ENCODE assay signal across 8 cellular contexts in the genomic region with DNA sequence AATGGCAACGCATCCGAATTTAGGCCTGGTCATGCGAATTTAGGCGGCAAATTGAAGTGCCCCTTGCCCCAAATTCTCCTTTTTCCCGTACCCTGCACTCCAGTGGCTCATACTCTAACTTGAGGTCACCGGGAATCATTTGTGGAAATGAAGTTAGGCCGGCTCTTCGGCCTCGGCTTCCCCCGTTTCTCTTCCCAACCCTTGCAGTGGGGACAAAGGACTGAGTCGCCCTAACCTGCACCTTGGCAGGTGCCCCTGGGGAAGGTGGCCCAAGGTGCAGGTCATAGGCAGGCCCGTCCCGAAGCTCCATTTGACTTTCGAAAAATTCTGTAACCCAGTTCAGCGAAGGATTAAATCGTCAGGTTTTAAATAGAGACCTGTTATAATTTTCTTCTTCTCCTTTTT. TPM values are rescaled to one million over a fixed set of nuclear protein-coding genes. Genes with fewer than 3 reads are reported as not detected.
DNase-seq lines count a peak whose midpoint lies in the region; ATAC-seq, FAIRE-seq and TF ChIP-seq lines count a peak whose summit lies in the region.

No MANE protein-coding gene starts in this region.

- intact Hi-C loops in left ventricle myocardium superior (cut with micrococcal nuclease), result loop anchor here (10.0 kb wide), 2 partner anchors 48 to 208 kb away; partner anchors contain the start of gene TMEM165

- TF ChIP-seq CTCF in VCaP (conservative IDR thresholded peaks at IDR 0.05), result no peak; the same call in none of the 2 replicates

- H3K27ac ChIP-seq in VCaP (peak overlapping the region; percentile 90), small intestine (ENCODE audit: low read depth in 1 of 2, low read length in 1 of 2) (peak overlapping the region; percentile 66 to 96)

- H3K4me3 ChIP-seq in small intestine (ENCODE audit: low read depth in 1 of 2, low read length in 2 of 2), result peak overlapping the region; percentile 48 to 61

- no peaks in the 10 kb centered on the region for H3K27me3 ChIP-seq in small intestine (ENCODE audit: control insufficient read depth in 2 of 2, insufficient read depth in 2 of 2, low read length in 2 of 2)

- H3K4me1 ChIP-seq in small intestine (ENCODE audit: control insufficient read depth in 2 of 2, insufficient read depth in 1 of 2, low read depth in 1 of 2, low read length in 1 of 2), result no peaks in the 10 kb centered on the region

- ATAC-seq in left ventricle myocardium superior, result peak; percentile 7
- ATAC-seq in HG03135 (IDR thresholded peaks at IDR 0.05; ENCODE audit: unreplicated experiment), result no peak

- no peaks in the 10 kb centered on the region for H3K9me3 ChIP-seq in small intestine (ENCODE audit: control insufficient read depth, low read depth)

- 16 to 35% (median 26%) methylated on average over 16 of the region's 16 CpGs for WGBS in small intestine, 3 donors

- DNase-seq in NCI-H82 (lab: John Stamatoyannopoulos, UW) (peak; percentile 21), NCI-H82 treated with DMSO at 0.1 percent for 48 hours (lab: John Stamatoyannopoulos, UW; ENCODE audit: unreplicated experiment) (no peak), left ventricle myocardium superior (no peak), small intestine (peak; percentile 17), mucosa of gallbladder (ENCODE audit: low spot score) (no peak), H4 (ENCODE audit: low spot score) (no peak)

- no peak for FAIRE-seq in small intestine (lab: Jason Lieb, UNC)

- H3K36me3 ChIP-seq in small intestine (ENCODE audit: control insufficient read depth in 2 of 2, insufficient read depth in 2 of 2, low read length in 2 of 2), result no peaks in the 10 kb centered on the region

RNA-seq across cellular contexts. Expression of gene SRD5A3, which starts 0.8 kb away (rescaled TPM):
- total RNA-seq in left ventricle myocardium superior (8.7 TPM), mucosa of gallbladder (22.9 TPM)
- polyA plus RNA-seq in small intestine, result 1 to 10 TPM; 4.6 to 9.8 (median 9.1) TPM
- 9.1 and 22.8 TPM in 2 replicates for total RNA-seq in H4 (2014; rRNA removed; shearing (Covaris generic))

RNA-seq across cellular contexts. Expression of gene TMEM165, which starts 48.9 kb away (rescaled TPM):
- total RNA-seq in left ventricle myocardium superior (35.9 TPM), mucosa of gallbladder (98.8 TPM)
- polyA plus RNA-seq in small intestine, result 10 to 100 TPM; 26.7 to 52.4 (median 27.7) TPM
- total RNA-seq in H4 (2014; rRNA removed; shearing (Covaris generic)), result 104 and 124 TPM in 2 replicates

Comparison
In these comparisons a context has a peak if more than half of its experiments do, and no peak if none do; other contexts are left out.
1. DNase-seq: peak in NCI-H82 (single experiment) and small intestine (single experiment); none in NCI-H82 treated with DMSO at 0.1 percent for 48 hours (single experiment), left ventricle myocardium superior (single experiment), mucosa of gallbladder (single experiment) and H4 (single experiment).